In genomic region chr4:115711575-115711974, GRCh38 we compare ENCODE assay signal across 1 cellular context.
A peak's percentile ranks its signal among the peaks of the same experiment; 100 is the strongest.
TF ChIP-seq lines count a peak whose summit lies in the region.

No MANE protein-coding gene starts in this region.

TF ChIP-seq in HepG2, 621 proteins besides CTCF, POLR2A, EP300 and RAD21 (continued from another document):
- TF ChIP-seq REST (IDR thresholded peaks at IDR 0.05; ENCODE audit: borderline replicate concordance in 1 of 2, low read depth in 1 of 2, low read length in 2 of 2) (peak; percentile 30 to 92), MED8 (CRISPR knock-in tag; IDR thresholded peaks at IDR 0.05; ENCODE audit: insufficient replicate concordance) (no peak)
TF ChIP-seq in HepG2: peak in this region for 2.
